ENCODE assay signal across 8 cellular contexts in genomic region chr10:22228943-22229755, GRCh38. TPM values are rescaled to one million over a fixed set of nuclear protein-coding genes. Genes with fewer than 3 reads are reported as not detected.
DNase-seq lines count a peak whose midpoint lies in the region; ATAC-seq, FAIRE-seq and TF ChIP-seq lines count a peak whose summit lies in the region.

No MANE protein-coding gene starts in this region.

- no peak for TF ChIP-seq CTCF in HepG2 (CRISPR knock-in tag; IDR thresholded peaks at IDR 0.05)

- no TSS peak for BruUV-seq in HepG2 (replicated peaks; lab: Mats Ljungman, UMichigan)

- H3K9ac ChIP-seq in HepG2 (ENCODE audit: insufficient read depth, low read depth, low read length), result peak overlapping the region; percentile 77

- H2AFZ ChIP-seq in HepG2 (ENCODE audit: low read length), result peak overlapping the region; percentile 64

- no peaks in the 10 kb centered on the region for H4K20me1 ChIP-seq in HepG2 (ENCODE audit: insufficient read depth, low read length)

- peak overlapping the region; percentile 81 to 91 (median 81) for H3K4me3 ChIP-seq in HepG2 (replicated peaks in 1 of 3; ENCODE audit: insufficient read depth in 1 of 3, low read depth in 2 of 3, low read length in 3 of 3)

- DNase-seq in AML-193 (lab: John Stamatoyannopoulos, UW), result peak; percentile 38 to 54
- peak; percentile 70 for DNase-seq in GM19238 (ENCODE audit: insufficient read length, low spot score)
- peak; percentile 54 for DNase-seq in NCI-H524 treated with DMSO at 0.1 percent for 48 hours (lab: John Stamatoyannopoulos, UW)
- DNase-seq in activated CD4-positive, alpha-beta T cell treated with anti-CD3 and anti-CD28 coated beads, Interleukin-2, amount 50 U/mL, for 1 hour, result peak; percentile 84
- DNase-seq in dermis blood vessel endothelial cell, result peak; percentile 89
- peak; percentile 80 for DNase-seq in HepG2 (ENCODE audit: low spot score)
- DNase-seq in stimulated activated CD4-positive, alpha-beta T cell treated with anti-CD3 and anti-CD28 coated beads, Interleukin-2, amount 100 ng/mL, for 4 hours (ENCODE audit: low read depth), result peak; percentile 81

- peak; percentile 89 for ATAC-seq in HG03432 (IDR thresholded peaks at IDR 0.05; ENCODE audit: unreplicated experiment)
- peak; percentile 97 for ATAC-seq in HepG2

- intact Hi-C loops in HepG2 (cut with micrococcal nuclease; ENCODE audit: unreplicated experiment), result loop anchor here (1.0 to 10.0 kb wide), 3 partner anchors 87 to 306 kb away; partner anchors contain the start of genes COMMD3 and DNAJC1

- TF ChIP-seq EP300 in HepG2 (IDR thresholded peaks at IDR 0.05; ENCODE audit: low read depth in 2 of 2, low read length in 2 of 2), result no peak
- TF ChIP-seq EP300 in HepG2 (CRISPR knock-in tag; IDR thresholded peaks at IDR 0.05; ENCODE audit: borderline replicate concordance), result no peak

- H3K4me2 ChIP-seq in HepG2 (ENCODE audit: low read depth, low read length), result peak overlapping the region; percentile 78

- POLR2A ChIA-PET in HepG2 (lab: Yijun Ruan, JAX), result interaction anchor here (0.9 to 2.2 kb wide), 4 partner anchors 49 to 112 kb away, joined by 3 to 32 read pairs (median 3); partner anchors contain the start of gene COMMD3

- TF ChIP-seq RAD21 in HepG2 (CRISPR knock-in tag; IDR thresholded peaks at IDR 0.05), result no peak

- H3K4me1 ChIP-seq in HepG2 (ENCODE audit: insufficient read depth, low read length), result peaks cover 5% of the 10 kb centered on the region; the same call in 1 of the 2 replicates

- no peaks in the 10 kb centered on the region for H3K36me3 ChIP-seq in HepG2 (replicated peaks in 1 of 2; ENCODE audit: control insufficient read depth in 1 of 2, insufficient read depth in 2 of 2, low read length in 2 of 2)

- WGBS in HepG2 (ENCODE audit: low lambda C conversion rate), result 2% methylated on average over 12 of the region's 65 CpGs

- in situ Hi-C loops in HepG2 (cut with HindIII; ENCODE audit: extremely low pct_ligation_motif_present, low pct_unique_long_range_greater_than_20kb), result no loop called here

- H3K27me3 ChIP-seq in HepG2 (ENCODE audit: control insufficient read depth in 1 of 2, insufficient read depth in 2 of 2, low read length in 2 of 2), result peaks cover 0 to 14% of the 10 kb centered on the region in 2 experiments; a peak in 2 of 5 replicates

- no peaks in the 10 kb centered on the region for H3K9me3 ChIP-seq in HepG2 (ENCODE audit: low read length)

- H3K79me2 ChIP-seq in HepG2 (ENCODE audit: insufficient read depth, low read length), result no peaks in the 10 kb centered on the region

- no peak for TF ChIP-seq POLR2A in HepG2 (IDR thresholded peaks at IDR 0.05; ENCODE audit: insufficient read depth in 1 of 2, low read depth in 2 of 2, low read length in 2 of 2)

- CTCF ChIA-PET in HepG2 (lab: Yijun Ruan, JAX; ENCODE audit: low intra/inter-chr PET ratio, low total read pairs), result no interaction called here

- no peak for FAIRE-seq in HepG2 (lab: Jason Lieb, UNC)

- peak overlapping the region; percentile 82 for H3K27ac ChIP-seq in HepG2 (ENCODE audit: extremely low read length, insufficient read depth, low read length)

TF ChIP-seq in HepG2, 621 proteins besides CTCF, POLR2A, EP300 and RAD21 (continues in another document):
- TF ChIP-seq ZKSCAN5 (CRISPR knock-in tag; IDR thresholded peaks at IDR 0.05) (peak; percentile 23; the same call in 1 of the 2 replicates), ZEB1 (IDR thresholded peaks at IDR 0.05; ENCODE audit: insufficient replicate concordance, low read depth) (peak; percentile 28), ZNF230 (CRISPR knock-in tag; IDR thresholded peaks at IDR 0.05) (peak; percentile 85), NONO (IDR thresholded peaks at IDR 0.05) (no peak), NONO (CRISPR knock-in tag; conservative IDR thresholded peaks at IDR 0.05) (peak; percentile 69), KDM1A (CRISPR knock-in tag; IDR thresholded peaks at IDR 0.05) (peak; percentile 49; the same call in 1 of the 2 replicates), MAF1 (CRISPR knock-in tag; IDR thresholded peaks at IDR 0.05; ENCODE audit: borderline replicate concordance) (peak; percentile 99), ZNF703 (CRISPR knock-in tag; IDR thresholded peaks at IDR 0.05; ENCODE audit: borderline replicate concordance) (no peak), ZNF775 (CRISPR knock-in tag; IDR thresholded peaks at IDR 0.05; ENCODE audit: borderline replicate concordance) (no peak), TOPORS (CRISPR knock-in tag; IDR thresholded peaks at IDR 0.05) (0 out of 2 replicates have a peak, but pooled peaks have one; percentile 76), KLF11 (CRISPR knock-in tag; IDR thresholded peaks at IDR 0.05) (0 out of 2 replicates have a peak, but pooled peaks have one; percentile 50), SP1 (IDR thresholded peaks at IDR 0.05) (no peak), SP1 (CRISPR knock-in tag; IDR thresholded peaks at IDR 0.05) (peak; percentile 32; the same call in 1 of the 2 replicates), LCORL (IDR thresholded peaks at IDR 0.05) (0 out of 2 replicates have a peak, but pooled peaks have one; percentile 27), LCORL (CRISPR knock-in tag; IDR thresholded peaks at IDR 0.05) (peak; percentile 73; the same call in 1 of the 2 replicates), ZNF274 (CRISPR knock-in tag; IDR thresholded peaks at IDR 0.05) (peak; percentile 64; the same call in 1 of the 2 replicates), ZNF335 (CRISPR knock-in tag; IDR thresholded peaks at IDR 0.05) (0 out of 2 replicates have a peak, but pooled peaks have one; percentile 22), CBX1 (IDR thresholded peaks at IDR 0.05; ENCODE audit: low read depth) (peak; percentile 51)
- TF ChIP-seq, protein P1, sequence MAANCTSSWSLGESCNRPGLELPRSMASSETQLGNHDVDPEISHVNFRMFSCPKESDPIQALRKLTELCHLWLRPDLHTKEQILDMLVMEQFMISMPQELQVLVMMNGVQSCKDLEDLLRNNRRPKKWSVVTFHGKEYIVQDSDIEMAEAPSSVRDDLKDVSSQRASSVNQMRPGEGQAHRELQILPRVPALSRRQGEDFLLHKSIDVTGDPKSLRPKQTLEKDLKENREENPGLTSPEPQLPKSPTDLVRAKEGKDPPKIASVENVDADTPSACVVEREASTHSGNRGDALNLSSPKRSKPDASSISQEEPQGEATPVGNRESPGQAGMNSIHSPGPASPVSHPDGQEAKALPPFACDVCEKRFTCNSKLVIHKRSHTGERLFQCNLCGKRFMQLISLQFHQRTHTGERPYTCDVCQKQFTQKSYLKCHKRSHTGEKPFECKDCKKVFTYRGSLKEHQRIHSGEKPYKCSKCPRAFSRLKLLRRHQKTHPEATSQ (CRISPR knock-in tag; IDR thresholded peaks at IDR 0.05; ENCODE audit: borderline replicate concordance), result 0 out of 2 replicates have a peak, but pooled peaks have one; percentile 42
- TF ChIP-seq, protein P2, sequence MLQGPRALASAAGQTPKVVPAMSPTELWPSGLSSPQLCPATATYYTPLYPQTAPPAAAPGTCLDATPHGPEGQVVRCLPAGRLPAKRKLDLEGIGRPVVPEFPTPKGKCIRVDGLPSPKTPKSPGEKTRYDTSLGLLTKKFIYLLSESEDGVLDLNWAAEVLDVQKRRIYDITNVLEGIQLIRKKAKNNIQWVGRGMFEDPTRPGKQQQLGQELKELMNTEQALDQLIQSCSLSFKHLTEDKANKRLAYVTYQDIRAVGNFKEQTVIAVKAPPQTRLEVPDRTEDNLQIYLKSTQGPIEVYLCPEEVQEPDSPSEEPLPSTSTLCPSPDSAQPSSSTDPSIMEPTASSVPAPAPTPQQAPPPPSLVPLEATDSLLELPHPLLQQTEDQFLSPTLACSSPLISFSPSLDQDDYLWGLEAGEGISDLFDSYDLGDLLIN (CRISPR knock-in tag; IDR thresholded peaks at IDR 0.05; ENCODE audit: borderline replicate concordance), result peak; percentile 52; the same call in 1 of the 2 replicates
- TF ChIP-seq, protein P3, sequence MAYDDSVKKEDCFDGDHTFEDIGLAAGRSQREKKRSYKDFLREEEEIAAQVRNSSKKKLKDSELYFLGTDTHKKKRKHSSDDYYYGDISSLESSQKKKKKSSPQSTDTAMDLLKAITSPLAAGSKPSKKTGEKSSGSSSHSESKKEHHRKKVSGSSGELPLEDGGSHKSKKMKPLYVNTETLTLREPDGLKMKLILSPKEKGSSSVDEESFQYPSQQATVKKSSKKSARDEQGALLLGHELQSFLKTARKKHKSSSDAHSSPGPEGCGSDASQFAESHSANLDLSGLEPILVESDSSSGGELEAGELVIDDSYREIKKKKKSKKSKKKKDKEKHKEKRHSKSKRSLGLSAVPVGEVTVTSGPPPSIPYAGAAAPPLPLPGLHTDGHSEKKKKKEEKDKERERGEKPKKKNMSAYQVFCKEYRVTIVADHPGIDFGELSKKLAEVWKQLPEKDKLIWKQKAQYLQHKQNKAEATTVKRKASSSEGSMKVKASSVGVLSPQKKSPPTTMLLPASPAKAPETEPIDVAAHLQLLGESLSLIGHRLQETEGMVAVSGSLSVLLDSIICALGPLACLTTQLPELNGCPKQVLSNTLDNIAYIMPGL (CRISPR knock-in tag; IDR thresholded peaks at IDR 0.05; ENCODE audit: borderline replicate concordance in 1 of 2, low read depth in 1 of 2), result peak; percentile 99

RNA-seq across cellular contexts. Expression of gene EBLN1, which starts 11.3 kb away (rescaled TPM):
- total RNA-seq in dermis blood vessel endothelial cell (not detected in 2 replicates), HepG2 (2016; rRNA removed; fragmentation: Illumina TruSeq; extraction: Trizol) (not detected in 2 replicates)
- total RNA-seq in HepG2 (2016; cell fraction: cytosol; rRNA removed; fragmentation: Illumina TruSeq; extraction: Trizol; ENCODE audit: low read depth), result not detected in 2 replicates
- total RNA-seq in HepG2 (2016; cell fraction: insoluble cytoplasmic fraction; rRNA removed; fragmentation: Illumina TruSeq; extraction: Trizol), result not detected in 2 replicates
- total RNA-seq in HepG2 (2016; cell fraction: membrane; rRNA removed; fragmentation: Illumina TruSeq; extraction: Trizol), result not detected in 2 replicates
- total RNA-seq in HepG2 (2016; cell fraction: nucleus; rRNA removed; fragmentation: Illumina TruSeq; extraction: Trizol), result not detected in 2 replicates
- not detected in 2 replicates for polyA plus RNA-seq in HepG2 (2011; rRNA removed)
- not detected in 2 replicates for polyA plus RNA-seq in HepG2 (2011; cell fraction: cytosol; rRNA removed)
- not detected in 2 replicates for polyA plus RNA-seq in HepG2 (2011; cell fraction: nucleus; rRNA removed)
- not detected in 2 replicates for polyA plus RNA-seq in HepG2 (2012)
- polyA plus RNA-seq in HepG2 (2016; cell fraction: cytosol; fragmentation: Illumina TruSeq; extraction: Trizol; ENCODE audit: low read depth), result not detected in 2 replicates
- polyA plus RNA-seq in HepG2 (2016; cell fraction: insoluble cytoplasmic fraction; fragmentation: Illumina TruSeq; extraction: Trizol; ENCODE audit: low read depth), result not detected in 2 replicates
- not detected in 2 replicates for polyA plus RNA-seq in HepG2 (2016; cell fraction: membrane; fragmentation: Illumina TruSeq; extraction: Trizol; ENCODE audit: low read depth)
- not detected in 2 replicates for polyA plus RNA-seq in HepG2 (2016; cell fraction: nucleus; fragmentation: Illumina TruSeq; extraction: Trizol; ENCODE audit: insufficient read depth, low read depth)
- not detected in 2 replicates for polyA minus RNA-seq in HepG2 (2011; rRNA and poly(A)+ RNA removed; ENCODE audit: low replicate concordance)
- polyA minus RNA-seq in HepG2 (2011; cell fraction: cytosol; rRNA and poly(A)+ RNA removed), result not detected in 2 replicates
- polyA minus RNA-seq in HepG2 (2011; cell fraction: nucleus; rRNA and poly(A)+ RNA removed), result not detected in 2 replicates

Comparison
In these comparisons a context has a peak if more than half of its experiments do, and no peak if none do; other contexts are left out.
1. Peak in every context shown above with its lines: DNase-seq, ATAC-seq, H3K4me3 ChIP-seq and H3K27ac ChIP-seq.